Comparison of ENCODE assay signal across 1 cellular context in the genomic region with DNA sequence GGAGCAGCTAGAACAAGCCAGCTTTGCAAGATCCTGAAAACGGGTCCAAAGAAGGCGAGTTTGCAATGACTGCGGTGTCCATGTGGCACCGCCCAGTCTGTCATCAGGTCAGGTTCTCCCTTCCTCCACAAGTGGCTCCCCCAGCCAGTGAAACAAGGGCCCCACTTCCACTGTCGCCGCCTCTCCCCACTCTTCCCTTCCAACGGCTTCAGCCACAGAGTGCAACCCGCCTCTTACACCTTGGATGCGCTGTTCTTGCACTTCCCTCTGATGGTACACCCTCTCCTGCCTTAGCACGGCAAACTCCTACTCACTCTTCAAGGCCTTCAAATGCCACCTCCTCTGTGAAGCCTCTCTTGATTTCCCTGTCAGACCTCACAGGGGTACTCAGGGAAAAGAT.
TF ChIP-seq lines count a peak whose summit lies in the region.

No MANE protein-coding gene starts in this region.

TF ChIP-seq in H1, 55 proteins besides CTCF, POLR2A, EP300 and RAD21:
- TF ChIP-seq TAF7 (optimal IDR thresholded peaks at IDR 0.05; ENCODE audit: borderline replicate concordance, low read depth, low read length): no peak
- TF ChIP-seq TAF1 (IDR thresholded peaks at IDR 0.05; ENCODE audit: low read depth, low read length): no peak
- TF ChIP-seq TBP (IDR thresholded peaks at IDR 0.05; ENCODE audit: low read depth, low read length): no peak
- TF ChIP-seq KDM1A (IDR thresholded peaks at IDR 0.05; ENCODE audit: borderline replicate concordance, low read length): no peak
- no peak for TF ChIP-seq CHD1 (IDR thresholded peaks at IDR 0.05; ENCODE audit: low read depth, low read length)
TF ChIP-seq in H1: peak in this region for 0.
